15 cellular contexts compared by ENCODE assay signal in genomic region chr10:124204726-124205125, GRCh38.
DNase-seq lines count a peak whose midpoint lies in the region; ATAC-seq and TF ChIP-seq lines count a peak whose summit lies in the region.
"Had no signal": no experiment of that assay in that cellular context is flagged by ENCODE, and none has a peak within 500 bp of the region (broad histone marks: within the 10 kb centered on the region; RNA-seq: fewer than 3 reads in every experiment).

No MANE protein-coding gene starts in this region.

- peaks cover 9% of the 10 kb centered on the region for H3K27me3 Mint-ChIP-seq in stimulated activated memory B cell treated with anti-CD40 and anti-IgM and Interleukin-4, amounts not matched to agents 10 μg/mL and 1 μg/mL and 100 μg/mL, for 72 hours
- H3K27me3 Mint-ChIP-seq: B cell had no signal

- no peak overlapping the region for H3K4me3 ChIP-seq in retinal pigment epithelial cell (ENCODE audit: low read length)
- H3K4me3 ChIP-seq: HAP-1 had no signal

- no peak for TF ChIP-seq CTCF in retinal pigment epithelial cell (conservative IDR thresholded peaks at IDR 0.05; ENCODE audit: low read depth, low read length)

- peak; percentile 2 for DNase-seq in NCI-H748 (lab: John Stamatoyannopoulos, UW; ENCODE audit: unreplicated experiment)
- no peak for DNase-seq in NCI-H748 treated with DMSO at 0.1 percent for 48 hours (lab: John Stamatoyannopoulos, UW)
- DNase-seq in dermis blood vessel endothelial cell, result peak; percentile 54
- peak; percentile 46 for DNase-seq in retinal pigment epithelial cell (ENCODE audit: low read depth)
- DNase-seq: CD8-positive, alpha-beta T cell; COR-L47; DMS153; DND-41; GDM1 had no signal

- peaks cover 3% of the 10 kb centered on the region for H3K9me3 Mint-ChIP-seq in stimulated activated memory B cell treated with anti-CD40 and anti-IgM and Interleukin-4, amounts not matched to agents 10 μg/mL and 1 μg/mL and 100 μg/mL, for 72 hours
- H3K9me3 Mint-ChIP-seq: CD8-positive, alpha-beta T cell had no signal

- TF ChIP-seq RAD21 in Ishikawa (IDR thresholded peaks at IDR 0.05; ENCODE audit: low read depth), result no peak

- no peaks in the 10 kb centered on the region for H3K4me1 Mint-ChIP-seq in stimulated activated memory B cell treated with anti-CD40 and anti-IgM and Interleukin-4, amounts not matched to agents 10 μg/mL and 1 μg/mL and 100 μg/mL, for 72 hours
- H3K4me1 Mint-ChIP-seq: B cell had no signal

- no peaks in the 10 kb centered on the region for H3K36me3 Mint-ChIP-seq in stimulated activated memory B cell treated with anti-CD40 and anti-IgM and Interleukin-4, amounts not matched to agents 10 μg/mL and 1 μg/mL and 100 μg/mL, for 72 hours
- H3K36me3 Mint-ChIP-seq: CD8-positive, alpha-beta T cell had no signal

- no peak overlapping the region for H3K4me3 Mint-ChIP-seq in stimulated activated memory B cell treated with anti-CD40 and anti-IgM and Interleukin-4, amounts not matched to agents 10 μg/mL and 1 μg/mL and 100 μg/mL, for 72 hours
- H3K4me3 Mint-ChIP-seq: B cell; CD14-positive monocyte; CD8-positive, alpha-beta T cell had no signal

- no peak for TF ChIP-seq EP300 in Ishikawa (IDR thresholded peaks at IDR 0.05; ENCODE audit: borderline replicate concordance)

- ATAC-seq in stimulated activated memory B cell treated with anti-CD40 and anti-IgM and Interleukin-4, amounts not matched to agents 10 μg/mL and 1 μg/mL and 100 μg/mL, for 72 hours, result no peak
- ATAC-seq in HG02623 (IDR thresholded peaks at IDR 0.05; ENCODE audit: unreplicated experiment), result no peak
- ATAC-seq: CD8-positive, alpha-beta T cell had no signal

- H3K27ac Mint-ChIP-seq in stimulated activated memory B cell treated with anti-CD40 and anti-IgM and Interleukin-4, amounts not matched to agents 10 μg/mL and 1 μg/mL and 100 μg/mL, for 72 hours, result no peak overlapping the region
- H3K27ac Mint-ChIP-seq: B cell; CD8-positive, alpha-beta T cell had no signal

TF ChIP-seq in Ishikawa, 13 proteins besides CTCF, POLR2A, EP300 and RAD21:
- TF ChIP-seq NFIC (IDR thresholded peaks at IDR 0.05) (peak; percentile 77), TCF12 (IDR thresholded peaks at IDR 0.05; ENCODE audit: low read depth) (no peak), TEAD4 (IDR thresholded peaks at IDR 0.05) (no peak)
TF ChIP-seq in Ishikawa: peak in this region for 1.
